ENCODE assay signal across 2 cellular contexts in the genomic region with DNA sequence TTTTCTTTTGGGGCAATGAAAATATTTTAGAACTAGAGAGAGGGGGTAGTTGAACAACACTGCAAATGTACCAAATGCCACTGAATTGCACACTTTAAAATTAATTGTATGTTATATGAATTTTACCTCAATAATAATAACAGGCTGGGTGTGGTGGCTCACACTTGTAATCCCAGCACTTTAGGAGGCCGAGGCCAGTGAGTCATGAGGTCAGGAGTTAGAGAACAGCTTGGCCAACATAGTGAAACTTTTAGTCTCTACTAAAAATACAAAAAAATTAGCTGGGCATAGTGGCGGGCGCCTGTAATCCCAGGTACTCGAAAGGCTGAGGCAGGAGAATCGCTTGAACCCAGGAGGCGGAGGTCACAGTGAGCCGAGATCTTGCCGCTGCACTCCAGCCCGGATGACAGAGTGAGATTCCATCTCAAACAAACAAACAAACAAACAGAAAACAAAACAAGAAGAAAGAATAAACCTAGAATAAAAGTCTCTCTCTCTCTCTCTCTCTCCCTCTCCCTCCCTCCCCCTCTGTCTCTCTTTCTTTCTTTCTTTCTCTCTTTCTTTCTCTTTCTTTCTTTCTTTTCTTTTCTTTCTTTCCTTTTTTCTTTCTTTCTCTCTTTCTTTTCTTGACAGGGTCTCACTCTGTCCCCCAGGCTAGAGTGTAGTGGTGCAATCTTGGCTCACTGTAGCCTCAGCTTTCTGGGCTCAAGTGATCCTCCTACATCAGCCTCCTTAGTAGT.
TF ChIP-seq lines count a peak whose summit lies in the region.

No MANE protein-coding gene starts in this region.

TF ChIP-seq in A549, 52 proteins besides CTCF, POLR2A, EP300 and RAD21 (continued from another document and continues in another):
- TF ChIP-seq, protein P1, sequence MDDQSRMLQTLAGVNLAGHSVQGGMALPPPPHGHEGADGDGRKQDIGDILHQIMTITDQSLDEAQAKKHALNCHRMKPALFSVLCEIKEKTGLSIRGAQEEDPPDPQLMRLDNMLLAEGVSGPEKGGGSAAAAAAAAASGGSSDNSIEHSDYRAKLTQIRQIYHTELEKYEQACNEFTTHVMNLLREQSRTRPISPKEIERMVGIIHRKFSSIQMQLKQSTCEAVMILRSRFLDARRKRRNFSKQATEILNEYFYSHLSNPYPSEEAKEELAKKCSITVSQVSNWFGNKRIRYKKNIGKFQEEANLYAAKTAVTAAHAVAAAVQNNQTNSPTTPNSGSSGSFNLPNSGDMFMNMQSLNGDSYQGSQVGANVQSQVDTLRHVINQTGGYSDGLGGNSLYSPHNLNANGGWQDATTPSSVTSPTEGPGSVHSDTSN (IDR thresholded peaks at IDR 0.05): no peak
- TF ChIP-seq RNF2 (IDR thresholded peaks at IDR 0.05; ENCODE audit: borderline replicate concordance, low read depth): no peak
- TF ChIP-seq FOXS1 (CRISPR knock-in tag; IDR thresholded peaks at IDR 0.05): 0 out of 2 replicates have a peak, but pooled peaks have one; percentile 9
- TF ChIP-seq, protein P2, sequence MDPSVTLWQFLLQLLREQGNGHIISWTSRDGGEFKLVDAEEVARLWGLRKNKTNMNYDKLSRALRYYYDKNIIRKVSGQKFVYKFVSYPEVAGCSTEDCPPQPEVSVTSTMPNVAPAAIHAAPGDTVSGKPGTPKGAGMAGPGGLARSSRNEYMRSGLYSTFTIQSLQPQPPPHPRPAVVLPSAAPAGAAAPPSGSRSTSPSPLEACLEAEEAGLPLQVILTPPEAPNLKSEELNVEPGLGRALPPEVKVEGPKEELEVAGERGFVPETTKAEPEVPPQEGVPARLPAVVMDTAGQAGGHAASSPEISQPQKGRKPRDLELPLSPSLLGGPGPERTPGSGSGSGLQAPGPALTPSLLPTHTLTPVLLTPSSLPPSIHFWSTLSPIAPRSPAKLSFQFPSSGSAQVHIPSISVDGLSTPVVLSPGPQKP (IDR thresholded peaks at IDR 0.05; ENCODE audit: low read depth, low read length): no peak
- TF ChIP-seq, protein P3, sequence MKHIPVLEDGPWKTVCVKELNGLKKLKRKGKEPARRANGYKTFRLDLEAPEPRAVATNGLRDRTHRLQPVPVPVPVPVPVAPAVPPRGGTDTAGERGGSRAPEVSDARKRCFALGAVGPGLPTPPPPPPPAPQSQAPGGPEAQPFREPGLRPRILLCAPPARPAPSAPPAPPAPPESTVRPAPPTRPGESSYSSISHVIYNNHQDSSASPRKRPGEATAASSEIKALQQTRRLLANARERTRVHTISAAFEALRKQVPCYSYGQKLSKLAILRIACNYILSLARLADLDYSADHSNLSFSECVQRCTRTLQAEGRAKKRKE (CRISPR knock-in tag; IDR thresholded peaks at IDR 0.05; ENCODE audit: low read depth): no peak
- TF ChIP-seq SREBF2 (IDR thresholded peaks at IDR 0.05): no peak
- TF ChIP-seq FOSB (CRISPR knock-in tag; IDR thresholded peaks at IDR 0.05): peak; percentile 8; the same call in 1 of the 2 replicates
- TF ChIP-seq HOXB5 (CRISPR knock-in tag; IDR thresholded peaks at IDR 0.05): 0 out of 2 replicates have a peak, but pooled peaks have one; percentile 16
- no peak for TF ChIP-seq JUN (IDR thresholded peaks at IDR 0.05)
- TF ChIP-seq, protein P4, sequence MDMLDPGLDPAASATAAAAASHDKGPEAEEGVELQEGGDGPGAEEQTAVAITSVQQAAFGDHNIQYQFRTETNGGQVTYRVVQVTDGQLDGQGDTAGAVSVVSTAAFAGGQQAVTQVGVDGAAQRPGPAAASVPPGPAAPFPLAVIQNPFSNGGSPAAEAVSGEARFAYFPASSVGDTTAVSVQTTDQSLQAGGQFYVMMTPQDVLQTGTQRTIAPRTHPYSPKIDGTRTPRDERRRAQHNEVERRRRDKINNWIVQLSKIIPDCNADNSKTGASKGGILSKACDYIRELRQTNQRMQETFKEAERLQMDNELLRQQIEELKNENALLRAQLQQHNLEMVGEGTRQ (IDR thresholded peaks at IDR 0.05): no peak
- TF ChIP-seq HDAC2 (IDR thresholded peaks at IDR 0.05): no peak
- no peak for TF ChIP-seq SMC3 (IDR thresholded peaks at IDR 0.05)
- TF ChIP-seq EHF (CRISPR knock-in tag; IDR thresholded peaks at IDR 0.05): no peak; the same call in 1 of the 2 replicates
- TF ChIP-seq, protein P5, sequence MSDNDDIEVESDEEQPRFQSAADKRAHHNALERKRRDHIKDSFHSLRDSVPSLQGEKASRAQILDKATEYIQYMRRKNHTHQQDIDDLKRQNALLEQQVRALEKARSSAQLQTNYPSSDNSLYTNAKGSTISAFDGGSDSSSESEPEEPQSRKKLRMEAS (IDR thresholded peaks at IDR 0.05): no peak
- TF ChIP-seq FOSL2 (IDR thresholded peaks at IDR 0.05): no peak
- TF ChIP-seq FOSL2 (CRISPR knock-in tag; IDR thresholded peaks at IDR 0.05): peak; percentile 56; the same call in 1 of the 2 replicates
- no peak for TF ChIP-seq NFE2L2 (conservative IDR thresholded peaks at IDR 0.05; ENCODE audit: low read length)
- peak; percentile 68; the same call in 1 of the 2 replicates for TF ChIP-seq HEYL (CRISPR knock-in tag; IDR thresholded peaks at IDR 0.05)
- no peak for TF ChIP-seq RARB (CRISPR knock-in tag; IDR thresholded peaks at IDR 0.05)
- TF ChIP-seq TP53 (CRISPR knock-in tag; IDR thresholded peaks at IDR 0.05): no peak
- TF ChIP-seq ZSCAN20 (CRISPR knock-in tag; IDR thresholded peaks at IDR 0.05): peak; percentile 3; the same call in 1 of the 2 replicates
- TF ChIP-seq KDM1A (IDR thresholded peaks at IDR 0.05; ENCODE audit: low read depth): no peak
- 0 out of 2 replicates have a peak, but pooled peaks have one; percentile 31 for TF ChIP-seq HOXB13 (CRISPR knock-in tag; IDR thresholded peaks at IDR 0.05; ENCODE audit: low read depth)
- TF ChIP-seq ESRRA (IDR thresholded peaks at IDR 0.05; ENCODE audit: borderline replicate concordance, low read length): no peak
- TF ChIP-seq ZFP36 (IDR thresholded peaks at IDR 0.05; ENCODE audit: borderline replicate concordance, partially characterized antibody): no peak
- TF ChIP-seq, protein P6, sequence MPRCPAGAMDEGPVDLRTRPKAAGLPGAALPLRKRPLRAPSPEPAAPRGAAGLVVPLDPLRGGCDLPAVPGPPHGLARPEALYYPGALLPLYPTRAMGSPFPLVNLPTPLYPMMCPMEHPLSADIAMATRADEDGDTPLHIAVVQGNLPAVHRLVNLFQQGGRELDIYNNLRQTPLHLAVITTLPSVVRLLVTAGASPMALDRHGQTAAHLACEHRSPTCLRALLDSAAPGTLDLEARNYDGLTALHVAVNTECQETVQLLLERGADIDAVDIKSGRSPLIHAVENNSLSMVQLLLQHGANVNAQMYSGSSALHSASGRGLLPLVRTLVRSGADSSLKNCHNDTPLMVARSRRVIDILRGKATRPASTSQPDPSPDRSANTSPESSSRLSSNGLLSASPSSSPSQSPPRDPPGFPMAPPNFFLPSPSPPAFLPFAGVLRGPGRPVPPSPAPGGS (IDR thresholded peaks at IDR 0.05): no peak
- no peak for TF ChIP-seq MAFK (IDR thresholded peaks at IDR 0.05; ENCODE audit: partially characterized antibody)
- TF ChIP-seq ZNF302 (CRISPR knock-in tag; IDR thresholded peaks at IDR 0.05): no peak
- TF ChIP-seq, protein P7, sequence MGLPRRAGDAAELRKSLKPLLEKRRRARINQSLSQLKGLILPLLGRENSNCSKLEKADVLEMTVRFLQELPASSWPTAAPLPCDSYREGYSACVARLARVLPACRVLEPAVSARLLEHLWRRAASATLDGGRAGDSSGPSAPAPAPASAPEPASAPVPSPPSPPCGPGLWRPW (IDR thresholded peaks at IDR 0.05): no peak
- no peak for TF ChIP-seq NPAS2 (CRISPR knock-in tag; IDR thresholded peaks at IDR 0.05; ENCODE audit: borderline replicate concordance)
- TF ChIP-seq BHLHE40 (IDR thresholded peaks at IDR 0.05; ENCODE audit: low read depth, low read length): no peak
- TF ChIP-seq CEBPB (IDR thresholded peaks at IDR 0.05): no peak
- TF ChIP-seq JUNB (IDR thresholded peaks at IDR 0.05): no peak
- TF ChIP-seq CBX2 (IDR thresholded peaks at IDR 0.05; ENCODE audit: borderline replicate concordance, low read depth): no peak

TF ChIP-seq in IMR-90, 13 proteins besides CTCF, POLR2A, EP300 and RAD21 (continued from another document):
- TF ChIP-seq RCOR1 (IDR thresholded peaks at IDR 0.05; ENCODE audit: insufficient replicate concordance, low read length): no peak
